8 cellular contexts compared by ENCODE assay signal in the genomic region with DNA sequence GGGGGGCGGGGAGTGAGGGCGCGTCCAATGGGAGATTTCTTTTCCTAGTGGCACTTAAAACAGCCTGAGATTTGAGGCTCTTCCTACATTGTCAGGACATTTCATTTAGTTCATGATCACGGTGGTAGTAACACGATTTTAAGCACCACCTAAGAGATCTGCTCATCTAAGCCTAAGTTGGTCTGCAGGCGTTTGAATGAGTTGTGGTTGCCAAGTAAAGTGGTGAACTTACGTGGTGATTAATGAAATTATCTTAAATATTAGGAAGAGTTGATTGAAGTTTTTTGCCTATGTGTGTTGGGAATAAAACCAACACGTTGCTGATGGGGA. TPM values are rescaled to one million over a fixed set of nuclear protein-coding genes. Genes with fewer than 3 reads are reported as not detected.
A peak's percentile ranks its signal among the peaks of the same experiment; 100 is the strongest.
DNase-seq lines count a peak whose midpoint lies in the region; ATAC-seq and TF ChIP-seq lines count a peak whose summit lies in the region.

No MANE protein-coding gene starts in this region.

- TF ChIP-seq EP300 in upper lobe of left lung (IDR thresholded peaks at IDR 0.05) = no peak

- no peaks in the 10 kb centered on the region for H3K27me3 Mint-ChIP-seq in activated naive CD4-positive, alpha-beta T cell treated with anti-CD3 and anti-CD28 coated beads for 36 hours (ENCODE audit: low read depth)

- H3K4me3 ChIP-seq in ascending aorta (peak overlapping the region; percentile 95 to 99), lower lobe of right lung (peak overlapping the region; percentile 90), upper lobe of left lung (peak overlapping the region in 3 of 4 donors; percentile 69 to 96 (median 93))

- 1 to 3% methylated on average over 7 to 8 of the region's 8 CpGs for WGBS in upper lobe of left lung, 2 donors

- peaks cover 37% of the 10 kb centered on the region for H3K4me1 Mint-ChIP-seq in activated naive CD4-positive, alpha-beta T cell treated with anti-CD3 and anti-CD28 coated beads for 36 hours (ENCODE audit: low read depth)

- H3K36me3 ChIP-seq in ascending aorta (no peaks in the 10 kb centered on the region), lower lobe of right lung (no peaks in the 10 kb centered on the region), upper lobe of left lung (no peaks in the 10 kb centered on the region)

- CTCF ChIA-PET in activated naive CD4-positive, alpha-beta T cell treated with anti-CD3 and anti-CD28 coated beads for 36 hours (lab: Charles Lee) = interaction anchor here (1.0 kb wide), 1 partner anchor 35 kb away, joined by 3 read pairs; no protein-coding TSS in a partner anchor

- H3K27ac Mint-ChIP-seq in activated naive CD4-positive, alpha-beta T cell treated with anti-CD3 and anti-CD28 coated beads for 36 hours = no peak overlapping the region

- H3K9me3 ChIP-seq in ascending aorta (no peaks in the 10 kb centered on the region), lower lobe of right lung (no peaks in the 10 kb centered on the region), upper lobe of left lung (no peaks in the 10 kb centered on the region)

- no peak for TF ChIP-seq POLR2A in upper lobe of left lung (IDR thresholded peaks at IDR 0.05)

- H3K27me3 ChIP-seq in ascending aorta = no peaks in the 10 kb centered on the region
- no peaks in the 10 kb centered on the region for H3K27me3 ChIP-seq in lower lobe of right lung (ENCODE audit: low read depth)
- no peaks in the 10 kb centered on the region for H3K27me3 ChIP-seq in upper lobe of left lung

- DNase-seq in activated naive CD4-positive, alpha-beta T cell treated with anti-CD3 and anti-CD28 coated beads for 36 hours = no peak
- no peak for DNase-seq in activated naive CD4-positive, alpha-beta T cell (lab: John Stamatoyannopoulos, UW)
- DNase-seq in ascending aorta (ENCODE audit: low spot score in 2 of 2) = no peak
- no peak for DNase-seq in lower lobe of right lung
- no peak for DNase-seq in upper lobe of left lung
- no peak for DNase-seq in KBM-7
- no peak for DNase-seq in NCI-H526 (lab: John Stamatoyannopoulos, UW)

- ATAC-seq in lower lobe of right lung = no peak
- no peak for ATAC-seq in upper lobe of left lung (ENCODE audit: low FRiP score in 2 of 2)
- ATAC-seq in HG03342 (IDR thresholded peaks at IDR 0.05; ENCODE audit: unreplicated experiment) = no peak

- intact Hi-C loops in activated naive CD4-positive, alpha-beta T cell treated with anti-CD3 and anti-CD28 coated beads for 36 hours (cut with micrococcal nuclease) = no loop called here
- intact Hi-C loops in ascending aorta (cut with DNase I) = loop anchor here (2.0 to 10.0 kb wide), 3 partner anchors 141 to 1221 kb away; partner anchors contain the start of genes CFAP99, LETM1 and ZFYVE28
- intact Hi-C loops in lower lobe of right lung (cut with DNase I) = no loop called here

- H3K27ac ChIP-seq in ascending aorta (peak overlapping the region in 1 of 2 donors; percentile 98), lower lobe of right lung (peak overlapping the region; percentile 92), upper lobe of left lung (peak overlapping the region; percentile 85 to 96 (median 92))

- no peak for TF ChIP-seq CTCF in ascending aorta (IDR thresholded peaks at IDR 0.05)
- no peak for TF ChIP-seq CTCF in lower lobe of right lung (IDR thresholded peaks at IDR 0.05)
- TF ChIP-seq CTCF in upper lobe of left lung (IDR thresholded peaks at IDR 0.05) = no peak

- peak overlapping the region; percentile 83 for H3K4me3 Mint-ChIP-seq in activated naive CD4-positive, alpha-beta T cell treated with anti-CD3 and anti-CD28 coated beads for 36 hours

- H3K4me1 ChIP-seq in ascending aorta (peaks cover 12 to 14% of the 10 kb centered on the region in 2 donors), lower lobe of right lung (peaks cover 20% of the 10 kb centered on the region), upper lobe of left lung (peaks cover 20 to 53% (median 23%) of the 10 kb centered on the region in 4 donors)

- H3K9me3 Mint-ChIP-seq in activated naive CD4-positive, alpha-beta T cell treated with anti-CD3 and anti-CD28 coated beads for 36 hours = no peaks in the 10 kb centered on the region

- H3K36me3 Mint-ChIP-seq in activated naive CD4-positive, alpha-beta T cell treated with anti-CD3 and anti-CD28 coated beads for 36 hours (ENCODE audit: low read depth) = peaks cover 1% of the 10 kb centered on the region

- in situ Hi-C loops in KBM-7 (cut with MboI; ENCODE audit: low pct_unique_long_range_greater_than_20kb, low sequenced_read_pairs) = no loop called here

RNA-seq across cellular contexts. Expression of gene HTT, which starts 1.1 kb away (rescaled TPM):
- total RNA-seq in activated naive CD4-positive, alpha-beta T cell treated with anti-CD3 and anti-CD28 coated beads for 36 hours = 10 to 100 TPM; 91.6 to 94.1 TPM
- total RNA-seq in ascending aorta (23.7 TPM), lower lobe of right lung (73.1 TPM), upper lobe of left lung (100 to 1,000 TPM in 2 of 6 donors, 10 to 100 TPM in 4; 55.4 to 170 (median 81.5) TPM)

RNA-seq across cellular contexts. Expression of gene HTT-AS, which starts 1.3 kb away (rescaled TPM):
- not detected for total RNA-seq in activated naive CD4-positive, alpha-beta T cell treated with anti-CD3 and anti-CD28 coated beads for 36 hours
- total RNA-seq in ascending aorta = not detected
- total RNA-seq in lower lobe of right lung = not detected
- not detected for total RNA-seq in upper lobe of left lung
